Comparison of ENCODE assay signal across 22 cellular contexts in the genomic region with DNA sequence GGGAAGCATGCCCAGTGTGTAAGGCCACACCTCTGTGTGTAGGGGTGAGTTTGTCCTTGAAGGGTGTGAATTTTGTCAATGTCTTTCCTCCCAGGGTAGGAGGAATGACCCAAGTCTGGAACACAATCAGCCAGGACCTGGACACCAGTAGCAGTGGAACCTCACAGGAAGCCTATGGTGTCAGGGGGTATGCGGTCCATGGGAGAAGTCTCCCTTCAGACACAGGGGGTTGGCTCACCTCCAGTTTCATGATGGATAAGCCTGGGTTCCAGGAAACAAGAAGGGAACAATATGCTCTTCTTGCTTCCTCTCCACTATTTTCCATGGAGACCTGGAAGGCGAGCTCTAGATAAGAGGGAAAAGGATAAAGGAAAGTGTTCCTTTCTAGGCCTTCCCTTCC.
"Had no signal": no experiment of that assay in that cellular context is flagged by ENCODE, and none has a peak within 500 bp of the region (broad histone marks: within the 10 kb centered on the region; RNA-seq: fewer than 3 reads in every experiment).

No MANE protein-coding gene starts in this region.

- ATAC-seq: activated CD4-positive, CD25-positive, alpha-beta regulatory T cell treated with anti-CD3 and anti-CD28 coated beads, Interleukin-2, amount 50 U/mL, for 24 hours; activated CD8-positive, alpha-beta memory T cell treated with anti-CD3 and anti-CD28 coated beads, Interleukin-2, amount 10 ng/mL, durations not matched to agents 7 days and 5 days; body of pancreas had no signal

- H3K4me3 ChIP-seq: ascending aorta, body of pancreas, Peyer's patch had no signal

- H3K36me3 ChIP-seq: ascending aorta, Peyer's patch had no signal

- DNase-seq: activated CD4-positive, alpha-beta T cell treated with anti-CD3 and anti-CD28 coated beads for 4 hours; activated CD4-positive, alpha-beta T cell treated with anti-CD3 and anti-CD28 coated beads, Interleukin-2, amount 50 U/mL, for 4 hours; activated CD8-positive, alpha-beta memory T cell treated with anti-CD3 and anti-CD28 coated beads, Interleukin-2, amount 10 ng/mL, durations not matched to agents 7 days and 5 days; activated effector memory CD4-positive, alpha-beta T cell treated with Interleukin-2 at 50 U/mL for 16 hours; activated naive CD4-positive, alpha-beta T cell; activated T-cell treated with anti-CD3 and anti-CD28 coated beads, Interleukin-2, amount 50 U/mL, for 24 hours; amniotic stem cell; body of pancreas; Kasumi-1; KBM-7; NCI-H1105 treated with DMSO at 0.1 percent for 48 hours; NCI-H1436 treated with DMSO at 0.1 percent for 48 hours; NCI-H187; NCI-H2081; NCI-H510A treated with DMSO at 0.1 percent for 48 hours; NCI-H69; NK-92 treated with Interleukin-12 subunit alpha and Interleukin-12 subunit beta, amount 100 ng/mL, for 24 hours; Peyer's patch; SHP77 treated with DMSO at 0.1 percent for 48 hours had no signal

- H3K4me1 ChIP-seq: ascending aorta, body of pancreas, Peyer's patch had no signal

- H3K27me3 ChIP-seq: ascending aorta, body of pancreas, Peyer's patch had no signal

- H3K9me3 ChIP-seq: ascending aorta, body of pancreas, Peyer's patch had no signal

- H3K27ac ChIP-seq: ascending aorta, body of pancreas, Peyer's patch, RWPE1 had no signal
